22 cellular contexts compared by ENCODE assay signal in genomic region chr16:12293913-12294312, GRCh38.
DNase-seq lines count a peak whose midpoint lies in the region; ATAC-seq, FAIRE-seq and TF ChIP-seq lines count a peak whose summit lies in the region.
"Had no signal": no experiment of that assay in that cellular context is flagged by ENCODE, and none has a peak within 500 bp of the region (broad histone marks: within the 10 kb centered on the region; RNA-seq: fewer than 3 reads in every experiment).

No MANE protein-coding gene starts in this region.

- no peak for TF ChIP-seq CTCF in HepG2 (CRISPR knock-in tag; IDR thresholded peaks at IDR 0.05)
- no peak for TF ChIP-seq CTCF in right lobe of liver (IDR thresholded peaks at IDR 0.05)

- no peak for TF ChIP-seq POLR2A in HepG2 (IDR thresholded peaks at IDR 0.05; ENCODE audit: insufficient read depth in 1 of 2, low read depth in 2 of 2, low read length in 2 of 2)
- no peak for TF ChIP-seq POLR2A in right lobe of liver (IDR thresholded peaks at IDR 0.05)

- H3K9me3 Mint-ChIP-seq in stimulated activated memory B cell treated with anti-CD40 and anti-IgM and Interleukin-4, amounts not matched to agents 10 μg/mL and 1 μg/mL and 100 μg/mL, for 72 hours = peaks cover 5% of the 10 kb centered on the region
- H3K9me3 Mint-ChIP-seq: H9 had no signal

- H2AFZ ChIP-seq in HepG2 (ENCODE audit: low read length) = no peak overlapping the region
- H2AFZ ChIP-seq: GM23248 had no signal

- H3K56ac ChIP-seq in mesendoderm (ENCODE audit: low read length) = peak overlapping the region; percentile 8

- H3K9me3 ChIP-seq in HepG2 (ENCODE audit: low read length) = no peaks in the 10 kb centered on the region
- no peaks in the 10 kb centered on the region for H3K9me3 ChIP-seq in right lobe of liver
- H3K9me3 ChIP-seq: Caco-2 had no signal

- H3K4me3 ChIP-seq in HepG2 (replicated peaks in 1 of 3; ENCODE audit: insufficient read depth in 1 of 3, low read depth in 2 of 3, low read length in 3 of 3) (no peak overlapping the region), right lobe of liver (no peak overlapping the region), mesendoderm (ENCODE audit: low read length) (no peak overlapping the region)
- H3K4me3 ChIP-seq: BLaER1, GM23248 had no signal

- in situ Hi-C loops in HepG2 (cut with HindIII; ENCODE audit: extremely low pct_ligation_motif_present, low pct_unique_long_range_greater_than_20kb) = no loop called here

- no peak overlapping the region for H3K9ac ChIP-seq in HepG2 (ENCODE audit: insufficient read depth, low read depth, low read length)
- H3K9ac ChIP-seq in mesendoderm (ENCODE audit: low read length) = no peak overlapping the region
- H3K9ac ChIP-seq: BLaER1, GM23248 had no signal

- POLR2A ChIA-PET in HepG2 (lab: Yijun Ruan, JAX) = interaction anchor here (1.1 to 1.4 kb wide), 2 partner anchors 31 to 33 kb away, joined by 3 to 6 read pairs; no protein-coding TSS in a partner anchor

- no peak overlapping the region for H3K23ac ChIP-seq in mesendoderm (ENCODE audit: low read length)

- no peaks in the 10 kb centered on the region for H3K27me3 ChIP-seq in HepG2 (ENCODE audit: control insufficient read depth in 1 of 2, insufficient read depth in 2 of 2, low read length in 2 of 2)
- no peaks in the 10 kb centered on the region for H3K27me3 ChIP-seq in right lobe of liver
- no peaks in the 10 kb centered on the region for H3K27me3 ChIP-seq in mesendoderm (ENCODE audit: insufficient read depth, low read length, poor library complexity)
- H3K27me3 ChIP-seq: BLaER1 had no signal

- H3K27me3 Mint-ChIP-seq in stimulated activated memory B cell treated with anti-CD40 and anti-IgM and Interleukin-4, amounts not matched to agents 10 μg/mL and 1 μg/mL and 100 μg/mL, for 72 hours = no peaks in the 10 kb centered on the region
- H3K27me3 Mint-ChIP-seq: B cell; CD4-positive, CD25-positive, alpha-beta regulatory T cell had no signal

- intact Hi-C loops in HepG2 (cut with micrococcal nuclease; ENCODE audit: unreplicated experiment) = no loop called here
- intact Hi-C loops in right lobe of liver (cut with DNase I) = no loop called here

- H4K20me1 ChIP-seq in HepG2 (ENCODE audit: insufficient read depth, low read length) = no peaks in the 10 kb centered on the region
- H4K20me1 ChIP-seq: BLaER1 had no signal

- no peak overlapping the region for H2BK15ac ChIP-seq in mesendoderm (replicated peaks; ENCODE audit: low read depth)

- H4K8ac ChIP-seq in mesendoderm (ENCODE audit: low read depth, low read length) = no peak overlapping the region

- H2BK120ac ChIP-seq in mesendoderm (ENCODE audit: low read depth, low read length) = no peak overlapping the region

- WGBS in HepG2 (ENCODE audit: low lambda C conversion rate) = 63% methylated on average over 8 of the region's 8 CpGs
- 89% methylated on average over 5 of the region's 8 CpGs for WGBS in right lobe of liver (ENCODE audit: insufficient coverage, low coverage, low lambda C conversion rate, missing lambda C conversion rate)
- no CpG with 5 or more reads among the region's 8 CpGs for WGBS in mesendoderm (ENCODE audit: extremely low coverage, insufficient coverage, low lambda C conversion rate)

- CTCF ChIA-PET in HepG2 (lab: Yijun Ruan, JAX; ENCODE audit: low intra/inter-chr PET ratio, low total read pairs) = no interaction called here

- no peak overlapping the region for H4K5ac ChIP-seq in mesendoderm (ENCODE audit: low read length)

- ATAC-seq in HepG2 (no peak), right lobe of liver (no peak), HG03097 (IDR thresholded peaks at IDR 0.05; ENCODE audit: low FRiP score, unreplicated experiment) (no peak)
- ATAC-seq in stimulated activated memory B cell treated with anti-CD40 and anti-IgM and Interleukin-4, amounts not matched to agents 10 μg/mL and 1 μg/mL and 100 μg/mL, for 72 hours = no peak
- ATAC-seq: CD8-positive, alpha-beta T cell; HCT116 had no signal

- H2BK5ac ChIP-seq in mesendoderm (ENCODE audit: low read length) = peak overlapping the region; percentile 24

- no peaks in the 10 kb centered on the region for H3K36me3 ChIP-seq in HepG2 (replicated peaks in 1 of 2; ENCODE audit: control insufficient read depth in 1 of 2, insufficient read depth in 2 of 2, low read length in 2 of 2)
- H3K36me3 ChIP-seq in right lobe of liver = no peaks in the 10 kb centered on the region
- H3K36me3 ChIP-seq in mesendoderm (ENCODE audit: control insufficient read depth, insufficient read depth, low read length) = no peaks in the 10 kb centered on the region

- peak overlapping the region; percentile 8 for H3K18ac ChIP-seq in mesendoderm (ENCODE audit: low read length)

- TF ChIP-seq EP300 in HepG2 (IDR thresholded peaks at IDR 0.05; ENCODE audit: low read depth in 2 of 2, low read length in 2 of 2) (no peak), HepG2 (CRISPR knock-in tag; IDR thresholded peaks at IDR 0.05; ENCODE audit: borderline replicate concordance) (no peak)

- TF ChIP-seq RAD21 in HepG2 (CRISPR knock-in tag; IDR thresholded peaks at IDR 0.05) = no peak

- H3K4ac ChIP-seq in mesendoderm (ENCODE audit: low read depth, low read length) = no peak overlapping the region

- H3K79me1 ChIP-seq in mesendoderm (ENCODE audit: low read length) = no peaks in the 10 kb centered on the region

- no peak for FAIRE-seq in HepG2 (lab: Jason Lieb, UNC)
- FAIRE-seq: A204.1, G401.6, GM12892, H1 had no signal

- H3K4me3 Mint-ChIP-seq in stimulated activated memory B cell treated with anti-CD40 and anti-IgM and Interleukin-4, amounts not matched to agents 10 μg/mL and 1 μg/mL and 100 μg/mL, for 72 hours = no peak overlapping the region
- H3K4me3 Mint-ChIP-seq: B cell; CD4-positive, CD25-positive, alpha-beta regulatory T cell; CD8-positive, alpha-beta T cell; H9 had no signal

- H3K36me3 Mint-ChIP-seq in stimulated activated memory B cell treated with anti-CD40 and anti-IgM and Interleukin-4, amounts not matched to agents 10 μg/mL and 1 μg/mL and 100 μg/mL, for 72 hours = peaks cover 56% of the 10 kb centered on the region

- DNase-seq in HepG2 (ENCODE audit: low spot score) (no peak), right lobe of liver (no peak), mesendoderm (no peak)
- no peak for DNase-seq in activated T-cell treated with anti-CD3 and anti-CD28 coated beads, Interleukin-2, amount 50 U/mL, for 1 hour
- DNase-seq: Caco-2; CD4-positive, CD25-positive, alpha-beta regulatory T cell; CD8-positive, alpha-beta T cell; DMS153; DND-41; GM23248; H9 had no signal

- peaks cover 37% of the 10 kb centered on the region for H3K4me1 ChIP-seq in HepG2 (ENCODE audit: insufficient read depth, low read length)
- no peaks in the 10 kb centered on the region for H3K4me1 ChIP-seq in right lobe of liver
- peaks cover 10% of the 10 kb centered on the region for H3K4me1 ChIP-seq in mesendoderm (ENCODE audit: control insufficient read depth, low read depth, low read length)
- H3K4me1 ChIP-seq: Caco-2 had no signal

- peak overlapping the region; percentile 12 for H2AK5ac ChIP-seq in mesendoderm (ENCODE audit: low read length)

- H3K27ac Mint-ChIP-seq in stimulated activated memory B cell treated with anti-CD40 and anti-IgM and Interleukin-4, amounts not matched to agents 10 μg/mL and 1 μg/mL and 100 μg/mL, for 72 hours = peak overlapping the region; percentile 15
- H3K27ac Mint-ChIP-seq: B cell; CD4-positive, CD25-positive, alpha-beta regulatory T cell; CD8-positive, alpha-beta T cell had no signal

- no TSS peak for BruUV-seq in HepG2 (replicated peaks; lab: Mats Ljungman, UMichigan)

- no peak overlapping the region for H3K4me2 ChIP-seq in HepG2 (ENCODE audit: low read depth, low read length)
- H3K4me2 ChIP-seq in mesendoderm (ENCODE audit: low read length) = no peak overlapping the region
- H3K4me2 ChIP-seq: BLaER1 had no signal

- no peak overlapping the region for H3K27ac ChIP-seq in HepG2 (ENCODE audit: extremely low read length, insufficient read depth, low read length)
- no peak overlapping the region for H3K27ac ChIP-seq in right lobe of liver
- peak overlapping the region; percentile 58 for H3K27ac ChIP-seq in mesendoderm (ENCODE audit: low read depth, low read length)
- H3K27ac ChIP-seq: 22Rv1, BLaER1, C4-2B, GM23248 had no signal

- H3K79me2 ChIP-seq in HepG2 (ENCODE audit: insufficient read depth, low read length) = no peaks in the 10 kb centered on the region
- H3K79me2 ChIP-seq in mesendoderm (ENCODE audit: control insufficient read depth, insufficient read depth, low read length) = no peaks in the 10 kb centered on the region

- H3K4me1 Mint-ChIP-seq in stimulated activated memory B cell treated with anti-CD40 and anti-IgM and Interleukin-4, amounts not matched to agents 10 μg/mL and 1 μg/mL and 100 μg/mL, for 72 hours = peaks cover 51% of the 10 kb centered on the region

TF ChIP-seq in HepG2, 621 proteins besides CTCF, POLR2A, EP300 and RAD21 (continues in another document):
- TF ChIP-seq ZNF263 (CRISPR knock-in tag; IDR thresholded peaks at IDR 0.05) (no peak), ATRX (CRISPR knock-in tag; IDR thresholded peaks at IDR 0.05; ENCODE audit: borderline replicate concordance) (no peak), HNF4A (CRISPR knock-in tag; IDR thresholded peaks at IDR 0.05) (peak; percentile 16; the same call in 1 of the 2 replicates), ZBTB38 (CRISPR knock-in tag; IDR thresholded peaks at IDR 0.05) (0 out of 2 replicates have a peak, but pooled peaks have one; percentile 45), PITX1 (CRISPR knock-in tag; IDR thresholded peaks at IDR 0.05) (0 out of 2 replicates have a peak, but pooled peaks have one; percentile 11), TFE3 (CRISPR knock-in tag; IDR thresholded peaks at IDR 0.05) (no peak)
